ENCODE assay signal across 1 cellular context in genomic region chr16:1932050-1933028, GRCh38.
TF ChIP-seq lines count a peak whose summit lies in the region.

No MANE protein-coding gene starts in this region.

TF ChIP-seq in SK-N-SH treated with all-trans-retinoic acid at 6 μM for 48 hours, 23 proteins besides CTCF, POLR2A, EP300 and RAD21 (continued from another document):
- no peak for TF ChIP-seq GLIS3 (CRISPR knock-in tag; IDR thresholded peaks at IDR 0.05)
- no peak for TF ChIP-seq PATZ1 (CRISPR knock-in tag; IDR thresholded peaks at IDR 0.05; ENCODE audit: borderline replicate concordance)
- TF ChIP-seq POU6F1 (CRISPR knock-in tag; IDR thresholded peaks at IDR 0.05; ENCODE audit: borderline replicate concordance, low read depth) = no peak
- TF ChIP-seq BACH2 (CRISPR knock-in tag; IDR thresholded peaks at IDR 0.05; ENCODE audit: borderline replicate concordance) = no peak
- TF ChIP-seq OSR1 (CRISPR knock-in tag; IDR thresholded peaks at IDR 0.05) = no peak
- no peak for TF ChIP-seq CREB5 (CRISPR knock-in tag; IDR thresholded peaks at IDR 0.05; ENCODE audit: low read depth)
- no peak for TF ChIP-seq ZFP30 (CRISPR knock-in tag; IDR thresholded peaks at IDR 0.05)
- TF ChIP-seq ZC3H10 (CRISPR knock-in tag; IDR thresholded peaks at IDR 0.05) = no peak
- TF ChIP-seq SNAI2 (CRISPR knock-in tag; IDR thresholded peaks at IDR 0.05) = no peak
- no peak for TF ChIP-seq ZNF70 (CRISPR knock-in tag; IDR thresholded peaks at IDR 0.05)
- no peak for TF ChIP-seq ESRRG (CRISPR knock-in tag; IDR thresholded peaks at IDR 0.05)
- no peak for TF ChIP-seq TSHZ2 (CRISPR knock-in tag; IDR thresholded peaks at IDR 0.05)
